2 cellular contexts compared by ENCODE assay signal in the genomic region with DNA sequence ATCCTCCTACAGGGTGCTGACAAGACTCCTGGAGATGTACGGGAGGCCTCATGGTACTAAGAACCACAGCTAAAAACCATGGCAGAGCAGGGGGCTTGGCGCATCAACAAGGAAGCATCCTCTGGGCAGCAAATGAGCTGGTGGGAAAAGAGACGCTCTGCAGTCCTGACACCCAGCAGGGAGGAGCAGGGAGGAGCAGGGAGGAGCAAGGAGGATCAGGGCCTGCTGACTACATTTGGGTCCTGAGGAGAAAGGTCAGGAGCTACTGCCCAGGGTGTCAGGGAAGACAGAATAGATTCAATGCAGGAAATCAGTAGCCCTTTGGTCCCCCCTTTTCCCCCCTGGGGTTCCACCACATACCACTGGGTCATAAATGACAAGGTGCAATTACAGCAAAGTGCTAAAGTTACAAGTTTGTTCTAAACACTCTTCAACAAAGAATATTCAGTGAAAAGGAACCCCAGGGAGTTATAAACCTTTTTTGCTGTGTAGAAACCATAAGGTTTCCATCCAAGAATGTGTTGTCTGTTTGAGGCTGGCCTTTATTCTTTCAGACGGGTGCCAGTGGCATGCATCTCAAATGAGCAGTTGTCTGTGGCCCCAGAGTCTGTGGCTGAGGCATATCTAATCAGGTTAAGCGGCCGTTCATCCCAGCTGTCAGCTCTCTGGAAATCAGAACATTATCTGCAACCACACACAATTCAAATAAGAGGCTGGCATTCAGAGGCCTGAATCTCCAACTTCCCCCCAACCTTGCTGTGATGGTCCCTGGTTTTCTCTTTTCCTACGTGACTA.
TF ChIP-seq lines count a peak whose summit lies in the region.

No MANE protein-coding gene starts in this region.

TF ChIP-seq in SK-N-SH, 30 proteins besides CTCF, POLR2A, EP300 and RAD21 (continues in another document):
- TF ChIP-seq, protein P1, sequence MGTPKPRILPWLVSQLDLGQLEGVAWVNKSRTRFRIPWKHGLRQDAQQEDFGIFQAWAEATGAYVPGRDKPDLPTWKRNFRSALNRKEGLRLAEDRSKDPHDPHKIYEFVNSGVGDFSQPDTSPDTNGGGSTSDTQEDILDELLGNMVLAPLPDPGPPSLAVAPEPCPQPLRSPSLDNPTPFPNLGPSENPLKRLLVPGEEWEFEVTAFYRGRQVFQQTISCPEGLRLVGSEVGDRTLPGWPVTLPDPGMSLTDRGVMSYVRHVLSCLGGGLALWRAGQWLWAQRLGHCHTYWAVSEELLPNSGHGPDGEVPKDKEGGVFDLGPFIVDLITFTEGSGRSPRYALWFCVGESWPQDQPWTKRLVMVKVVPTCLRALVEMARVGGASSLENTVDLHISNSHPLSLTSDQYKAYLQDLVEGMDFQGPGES (IDR thresholded peaks at IDR 0.05; ENCODE audit: low read depth, low read length) = no peak
- TF ChIP-seq FOSL2 (IDR thresholded peaks at IDR 0.05; ENCODE audit: borderline replicate concordance, low read depth) (no peak), MEF2A (IDR thresholded peaks at IDR 0.05; ENCODE audit: borderline replicate concordance, low read depth) (no peak), TAF1 (IDR thresholded peaks at IDR 0.05; ENCODE audit: borderline replicate concordance, low read depth, low read length) (no peak), JUND (IDR thresholded peaks at IDR 0.05) (no peak), POLR2AphosphoS5 (IDR thresholded peaks at IDR 0.05; ENCODE audit: low read depth, low read length) (no peak), RCOR1 (IDR thresholded peaks at IDR 0.05; ENCODE audit: low read length) (0 out of 2 replicates have a peak, but pooled peaks have one; percentile 34), NRF1 (IDR thresholded peaks at IDR 0.05; ENCODE audit: low read depth, low read length) (no peak), GATA2 (CRISPR knock-in tag; IDR thresholded peaks at IDR 0.05) (peak; percentile 45), NFIC (IDR thresholded peaks at IDR 0.05; ENCODE audit: borderline replicate concordance) (no peak), YY1 (IDR thresholded peaks at IDR 0.05; ENCODE audit: low read depth) (no peak), RFX5 (IDR thresholded peaks at IDR 0.05; ENCODE audit: low read length) (no peak), MXI1 (IDR thresholded peaks at IDR 0.05; ENCODE audit: low read depth, low read length) (peak; percentile 60; the same call in 1 of the 2 replicates), TEAD4 (IDR thresholded peaks at IDR 0.05; ENCODE audit: borderline replicate concordance, insufficient read depth) (no peak), SIN3A (IDR thresholded peaks at IDR 0.05; ENCODE audit: borderline replicate concordance, low read depth, low read length) (no peak), FOXM1 (IDR thresholded peaks at IDR 0.05; ENCODE audit: low read depth) (no peak), TCF12 (IDR thresholded peaks at IDR 0.05) (no peak), ELF1 (IDR thresholded peaks at IDR 0.05) (no peak), GABPA (IDR thresholded peaks at IDR 0.05; ENCODE audit: low read depth) (no peak), FOXJ3 (CRISPR knock-in tag; IDR thresholded peaks at IDR 0.05) (no peak), CHD2 (IDR thresholded peaks at IDR 0.05; ENCODE audit: low read length, partially characterized antibody) (peak; percentile 23), SMC3 (IDR thresholded peaks at IDR 0.05; ENCODE audit: low read depth, low read length) (no peak)
- TF ChIP-seq, protein P2, sequence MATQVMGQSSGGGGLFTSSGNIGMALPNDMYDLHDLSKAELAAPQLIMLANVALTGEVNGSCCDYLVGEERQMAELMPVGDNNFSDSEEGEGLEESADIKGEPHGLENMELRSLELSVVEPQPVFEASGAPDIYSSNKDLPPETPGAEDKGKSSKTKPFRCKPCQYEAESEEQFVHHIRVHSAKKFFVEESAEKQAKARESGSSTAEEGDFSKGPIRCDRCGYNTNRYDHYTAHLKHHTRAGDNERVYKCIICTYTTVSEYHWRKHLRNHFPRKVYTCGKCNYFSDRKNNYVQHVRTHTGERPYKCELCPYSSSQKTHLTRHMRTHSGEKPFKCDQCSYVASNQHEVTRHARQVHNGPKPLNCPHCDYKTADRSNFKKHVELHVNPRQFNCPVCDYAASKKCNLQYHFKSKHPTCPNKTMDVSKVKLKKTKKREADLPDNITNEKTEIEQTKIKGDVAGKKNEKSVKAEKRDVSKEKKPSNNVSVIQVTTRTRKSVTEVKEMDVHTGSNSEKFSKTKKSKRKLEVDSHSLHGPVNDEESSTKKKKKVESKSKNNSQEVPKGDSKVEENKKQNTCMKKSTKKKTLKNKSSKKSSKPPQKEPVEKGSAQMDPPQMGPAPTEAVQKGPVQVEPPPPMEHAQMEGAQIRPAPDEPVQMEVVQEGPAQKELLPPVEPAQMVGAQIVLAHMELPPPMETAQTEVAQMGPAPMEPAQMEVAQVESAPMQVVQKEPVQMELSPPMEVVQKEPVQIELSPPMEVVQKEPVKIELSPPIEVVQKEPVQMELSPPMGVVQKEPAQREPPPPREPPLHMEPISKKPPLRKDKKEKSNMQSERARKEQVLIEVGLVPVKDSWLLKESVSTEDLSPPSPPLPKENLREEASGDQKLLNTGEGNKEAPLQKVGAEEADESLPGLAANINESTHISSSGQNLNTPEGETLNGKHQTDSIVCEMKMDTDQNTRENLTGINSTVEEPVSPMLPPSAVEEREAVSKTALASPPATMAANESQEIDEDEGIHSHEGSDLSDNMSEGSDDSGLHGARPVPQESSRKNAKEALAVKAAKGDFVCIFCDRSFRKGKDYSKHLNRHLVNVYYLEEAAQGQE (IDR thresholded peaks at IDR 0.05; ENCODE audit: low read depth, low read length) = no peak
- TF ChIP-seq, protein P3, sequence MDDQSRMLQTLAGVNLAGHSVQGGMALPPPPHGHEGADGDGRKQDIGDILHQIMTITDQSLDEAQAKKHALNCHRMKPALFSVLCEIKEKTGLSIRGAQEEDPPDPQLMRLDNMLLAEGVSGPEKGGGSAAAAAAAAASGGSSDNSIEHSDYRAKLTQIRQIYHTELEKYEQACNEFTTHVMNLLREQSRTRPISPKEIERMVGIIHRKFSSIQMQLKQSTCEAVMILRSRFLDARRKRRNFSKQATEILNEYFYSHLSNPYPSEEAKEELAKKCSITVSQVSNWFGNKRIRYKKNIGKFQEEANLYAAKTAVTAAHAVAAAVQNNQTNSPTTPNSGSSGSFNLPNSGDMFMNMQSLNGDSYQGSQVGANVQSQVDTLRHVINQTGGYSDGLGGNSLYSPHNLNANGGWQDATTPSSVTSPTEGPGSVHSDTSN (IDR thresholded peaks at IDR 0.05) = no peak
- TF ChIP-seq, protein P4, sequence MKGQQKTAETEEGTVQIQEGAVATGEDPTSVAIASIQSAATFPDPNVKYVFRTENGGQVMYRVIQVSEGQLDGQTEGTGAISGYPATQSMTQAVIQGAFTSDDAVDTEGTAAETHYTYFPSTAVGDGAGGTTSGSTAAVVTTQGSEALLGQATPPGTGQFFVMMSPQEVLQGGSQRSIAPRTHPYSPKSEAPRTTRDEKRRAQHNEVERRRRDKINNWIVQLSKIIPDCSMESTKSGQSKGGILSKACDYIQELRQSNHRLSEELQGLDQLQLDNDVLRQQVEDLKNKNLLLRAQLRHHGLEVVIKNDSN (IDR thresholded peaks at IDR 0.05; ENCODE audit: borderline replicate concordance, low read depth) = no peak
- TF ChIP-seq, protein P5, sequence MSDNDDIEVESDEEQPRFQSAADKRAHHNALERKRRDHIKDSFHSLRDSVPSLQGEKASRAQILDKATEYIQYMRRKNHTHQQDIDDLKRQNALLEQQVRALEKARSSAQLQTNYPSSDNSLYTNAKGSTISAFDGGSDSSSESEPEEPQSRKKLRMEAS (IDR thresholded peaks at IDR 0.05; ENCODE audit: low read depth) = no peak

TF ChIP-seq in H1, 55 proteins besides CTCF, POLR2A, EP300 and RAD21:
- no peak for TF ChIP-seq RNF2 (IDR thresholded peaks at IDR 0.05; ENCODE audit: borderline replicate concordance, low read depth, low read length, missing control alignments, poor library complexity, severe bottlenecking)
- no peak for TF ChIP-seq RFX5 (IDR thresholded peaks at IDR 0.05; ENCODE audit: borderline replicate concordance, low read depth, low read length)
- TF ChIP-seq, protein P6, sequence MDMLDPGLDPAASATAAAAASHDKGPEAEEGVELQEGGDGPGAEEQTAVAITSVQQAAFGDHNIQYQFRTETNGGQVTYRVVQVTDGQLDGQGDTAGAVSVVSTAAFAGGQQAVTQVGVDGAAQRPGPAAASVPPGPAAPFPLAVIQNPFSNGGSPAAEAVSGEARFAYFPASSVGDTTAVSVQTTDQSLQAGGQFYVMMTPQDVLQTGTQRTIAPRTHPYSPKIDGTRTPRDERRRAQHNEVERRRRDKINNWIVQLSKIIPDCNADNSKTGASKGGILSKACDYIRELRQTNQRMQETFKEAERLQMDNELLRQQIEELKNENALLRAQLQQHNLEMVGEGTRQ (IDR thresholded peaks at IDR 0.05; ENCODE audit: low read length) = no peak
- TF ChIP-seq BRCA1 (IDR thresholded peaks at IDR 0.05; ENCODE audit: low read depth, low read length) = no peak
- TF ChIP-seq POU5F1 (IDR thresholded peaks at IDR 0.05; ENCODE audit: low read depth, low read length) = no peak
- TF ChIP-seq TCF12 (IDR thresholded peaks at IDR 0.05; ENCODE audit: low read depth, low read length) = no peak
- no peak for TF ChIP-seq KDM4A (IDR thresholded peaks at IDR 0.05; ENCODE audit: low read depth, low read length, severe bottlenecking)
- TF ChIP-seq PHF8 (conservative IDR thresholded peaks at IDR 0.05; ENCODE audit: low read depth, low read length) = no peak
- TF ChIP-seq KDM5A (IDR thresholded peaks at IDR 0.05; ENCODE audit: low read length) = no peak
- TF ChIP-seq CREB1 (IDR thresholded peaks at IDR 0.05) = no peak
- TF ChIP-seq BACH1 (IDR thresholded peaks at IDR 0.05; ENCODE audit: low read length) = no peak
- no peak for TF ChIP-seq YY1 (IDR thresholded peaks at IDR 0.05; ENCODE audit: low read depth, low read length)
- TF ChIP-seq, protein P7, sequence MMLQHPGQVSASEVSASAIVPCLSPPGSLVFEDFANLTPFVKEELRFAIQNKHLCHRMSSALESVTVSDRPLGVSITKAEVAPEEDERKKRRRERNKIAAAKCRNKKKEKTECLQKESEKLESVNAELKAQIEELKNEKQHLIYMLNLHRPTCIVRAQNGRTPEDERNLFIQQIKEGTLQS (IDR thresholded peaks at IDR 0.05; ENCODE audit: insufficient read depth, low read depth, low read length) = no peak
- no peak for TF ChIP-seq EGR1 (IDR thresholded peaks at IDR 0.05; ENCODE audit: borderline replicate concordance, low read depth, low read length)
- no peak for TF ChIP-seq SIN3A (conservative IDR thresholded peaks at IDR 0.05 in 1 of 2, IDR thresholded peaks at IDR 0.05 in 1 of 2; ENCODE audit: low read depth in 1 of 2, low read length in 2 of 2)
- TF ChIP-seq SIX5 (IDR thresholded peaks at IDR 0.05; ENCODE audit: low read depth, low read length) = no peak
- TF ChIP-seq, protein P8, sequence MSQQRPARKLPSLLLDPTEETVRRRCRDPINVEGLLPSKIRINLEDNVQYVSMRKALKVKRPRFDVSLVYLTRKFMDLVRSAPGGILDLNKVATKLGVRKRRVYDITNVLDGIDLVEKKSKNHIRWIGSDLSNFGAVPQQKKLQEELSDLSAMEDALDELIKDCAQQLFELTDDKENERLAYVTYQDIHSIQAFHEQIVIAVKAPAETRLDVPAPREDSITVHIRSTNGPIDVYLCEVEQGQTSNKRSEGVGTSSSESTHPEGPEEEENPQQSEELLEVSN (IDR thresholded peaks at IDR 0.05) = no peak
